Comparison of ENCODE assay signal across 8 cellular contexts in genomic region chr7:134646425-134647305, GRCh38. TPM values are rescaled to one million over a fixed set of nuclear protein-coding genes. Genes with fewer than 3 reads are reported as not detected.
DNase-seq lines count a peak whose midpoint lies in the region; ATAC-seq, FAIRE-seq and TF ChIP-seq lines count a peak whose summit lies in the region.

BPGM (plus strand) TSS chr7:134646853; CDS start chr7:134661508, 14,655 bp downstream.

- CTCF ChIA-PET in BJ (lab: Yijun Ruan, JAX), result interaction anchor here (0.6 to 3.4 kb wide), 10 partner anchors 7 to 311 kb away, joined by 3 to 29 read pairs (median 5); partner anchors contain the start of gene AKR1B1
- CTCF ChIA-PET in activated CD4-positive, alpha-beta T cell treated with anti-CD3 and anti-CD28 coated beads for 36 hours (lab: Charles Lee), result interaction anchor here (0.6 to 4.4 kb wide), 18 partner anchors 8 to 523 kb away, joined by 3 to 29 read pairs (median 4); partner anchors contain the start of gene AGBL3

- intact Hi-C loops in activated CD4-positive, alpha-beta T cell treated with anti-CD3 and anti-CD28 coated beads for 36 hours (cut with DNase I, micrococcal nuclease), result loop anchor here (1.0 to 5.0 kb wide), 13 partner anchors 8 to 1330 kb away; partner anchors contain the start of genes AGBL3 (in 2 of the 2), CYREN (in 2 of the 2), TMEM140 (in 2 of the 2) and AKR1B1 (in 1 of the 2)

- H3K4me3 Mint-ChIP-seq in activated CD4-positive, alpha-beta T cell treated with anti-CD3 and anti-CD28 coated beads for 36 hours, result no peak within 1 kb of the TSS

- peak; percentile 99 for ATAC-seq in HG03442 (IDR thresholded peaks at IDR 0.05; ENCODE audit: unreplicated experiment)
- ATAC-seq in activated CD4-positive, alpha-beta T cell treated with anti-CD3 and anti-CD28 coated beads for 36 hours, result peak; percentile 99

- POLR2A ChIA-PET in BJ (lab: Charles Lee), result interaction anchor here (1.0 to 1.4 kb wide), 3 partner anchors 14 to 558 kb away, joined by 5 to 6 read pairs (median 5); no protein-coding TSS in a partner anchor
- POLR2A ChIA-PET in activated CD4-positive, alpha-beta T cell treated with anti-CD3 and anti-CD28 coated beads for 36 hours (lab: Charles Lee), result interaction anchor here (0.6 to 1.6 kb wide), 4 partner anchors 14 to 1328 kb away, joined by 3 to 10 read pairs (median 4); no protein-coding TSS in a partner anchor

- no peaks in the 10 kb centered on the region for H3K36me3 ChIP-seq in BJ (ENCODE audit: control insufficient read depth, insufficient read depth, low read length)

- peaks cover 44% of the 10 kb centered on the region for H3K4me1 Mint-ChIP-seq in activated CD4-positive, alpha-beta T cell treated with anti-CD3 and anti-CD28 coated beads for 36 hours

- peaks cover 10% of the 10 kb centered on the region for H3K36me3 Mint-ChIP-seq in activated CD4-positive, alpha-beta T cell treated with anti-CD3 and anti-CD28 coated beads for 36 hours (ENCODE audit: low read depth)

- H3K27me3 Mint-ChIP-seq in activated CD4-positive, alpha-beta T cell treated with anti-CD3 and anti-CD28 coated beads for 36 hours, result no peaks in the 10 kb centered on the region

- peak within 1 kb of the TSS; percentile 66 for H3K4me3 ChIP-seq in BJ (ENCODE audit: low read depth, low read length)

- H3K27ac Mint-ChIP-seq in activated CD4-positive, alpha-beta T cell treated with anti-CD3 and anti-CD28 coated beads for 36 hours, result no peak within 1 kb of the TSS

- peak; percentile 100 for DNase-seq in BJ (ENCODE audit: low read depth)
- peak; percentile 78 for DNase-seq in GM19238 (ENCODE audit: insufficient read length, low spot score)
- DNase-seq in NCI-H510A treated with DMSO at 0.1 percent for 48 hours (lab: John Stamatoyannopoulos, UW), result peak; percentile 94
- DNase-seq in activated CD4-positive, alpha-beta T cell treated with anti-CD3 and anti-CD28 coated beads for 36 hours, result peak; percentile 97
- DNase-seq in kidney tubule cell (ENCODE audit: low spot score), result peak; percentile 100
- DNase-seq in stimulated activated CD4-positive, alpha-beta T cell treated with anti-CD3 and anti-CD28 coated beads, Interleukin-1b, Interleukin-23, amount 100 ng/mL, for 24 hours (ENCODE audit: low read depth in 4 of 4, low spot score in 1 of 4), result peak; percentile 78 to 91 (median 87)

- peaks cover 6% of the 10 kb centered on the region for H3K9me3 Mint-ChIP-seq in activated CD4-positive, alpha-beta T cell treated with anti-CD3 and anti-CD28 coated beads for 36 hours (ENCODE audit: low read depth)

- TF ChIP-seq CTCF in BJ (IDR thresholded peaks at IDR 0.05; ENCODE audit: insufficient read depth, low read depth, low read length), result peak; percentile 37

- peak; percentile 95 for FAIRE-seq in colon (lab: Jason Lieb, UNC)

- H3K27me3 ChIP-seq in BJ (ENCODE audit: control insufficient read depth, insufficient read depth, low read length), result no peaks in the 10 kb centered on the region

RNA-seq across cellular contexts. Expression of gene BPGM, which starts in this region (rescaled TPM):
- 14.1 and 25.0 TPM in 2 replicates for polyA plus RNA-seq in BJ (2011; rRNA removed)
- 6.6 and 6.9 TPM in 2 replicates for polyA minus RNA-seq in BJ (2011; rRNA and poly(A)+ RNA removed)
- 10 to 100 TPM; 17.5 to 18.6 TPM for total RNA-seq in activated CD4-positive, alpha-beta T cell treated with anti-CD3 and anti-CD28 coated beads for 36 hours

Comparison
In these comparisons a context has a peak if more than half of its experiments do, and no peak if none do; other contexts are left out.
1. Peak in every context shown above with its lines: DNase-seq, ATAC-seq and H3K4me3 ChIP-seq.